ENCODE assay signal across 29 cellular contexts in genomic region chr9:136235709-136236455, GRCh38. TPM values are rescaled to one million over a fixed set of nuclear protein-coding genes. Genes with fewer than 3 reads are reported as not detected.
"Had no signal": no experiment of that assay in that cellular context is flagged by ENCODE, and none has a peak within 500 bp of the region (broad histone marks: within the 10 kb centered on the region; RNA-seq: fewer than 3 reads in every experiment).

No MANE protein-coding gene starts in this region.

- H3K27ac Mint-ChIP-seq: activated CD8-positive, alpha-beta T cell treated with anti-CD3 and anti-CD28 coated beads for 36 hours; activated naive CD8-positive, alpha-beta T cell treated with anti-CD3 and anti-CD28 coated beads, Interleukin-2, amount 10 ng/mL, durations not matched to agents 7 days and 5 days; T-helper 1 cell treated with Interleukin-12 subunit alpha and Interleukin-12 subunit beta and Interleukin-4 antibody, amounts not matched to agents 30 μg/mL and 1 μg/mL, for 36 hours had no signal

- H3K4me3 ChIP-seq: adrenal gland, MG63, SJSA1 had no signal

- H3K9me3 Mint-ChIP-seq: activated CD8-positive, alpha-beta T cell treated with anti-CD3 and anti-CD28 coated beads for 36 hours; activated naive CD8-positive, alpha-beta T cell treated with anti-CD3 and anti-CD28 coated beads, Interleukin-2, amount 10 ng/mL, durations not matched to agents 7 days and 5 days; activated T-cell treated with anti-CD3 and anti-CD28 coated beads, Interleukin-2, amount 50 U/mL, for 4 hours; T-helper 1 cell treated with Interleukin-12 subunit alpha and Interleukin-12 subunit beta and Interleukin-4 antibody, amounts not matched to agents 30 μg/mL and 1 μg/mL, for 36 hours had no signal

- H3K4me3 Mint-ChIP-seq: activated CD8-positive, alpha-beta T cell treated with anti-CD3 and anti-CD28 coated beads for 36 hours; activated naive CD8-positive, alpha-beta T cell treated with anti-CD3 and anti-CD28 coated beads, Interleukin-2, amount 10 ng/mL, durations not matched to agents 7 days and 5 days; activated T-cell treated with anti-CD3 and anti-CD28 coated beads, Interleukin-2, amount 50 U/mL, for 4 hours; T-helper 1 cell treated with Interleukin-12 subunit alpha and Interleukin-12 subunit beta and Interleukin-4 antibody, amounts not matched to agents 30 μg/mL and 1 μg/mL, for 36 hours had no signal

- H3K27me3 Mint-ChIP-seq: activated CD8-positive, alpha-beta T cell treated with anti-CD3 and anti-CD28 coated beads for 36 hours; activated naive CD8-positive, alpha-beta T cell treated with anti-CD3 and anti-CD28 coated beads, Interleukin-2, amount 10 ng/mL, durations not matched to agents 7 days and 5 days had no signal

- ATAC-seq: activated CD4-positive, CD25-positive, alpha-beta regulatory T cell treated with anti-CD3 and anti-CD28 coated beads, Interleukin-2, amount 50 U/mL, for 24 hours; activated CD8-positive, alpha-beta T cell treated with anti-CD3 and anti-CD28 coated beads for 36 hours; activated T-cell treated with anti-CD3 and anti-CD28 coated beads, Interleukin-2, amount 50 U/mL, for 4 hours; SK-N-SH treated with all-trans-retinoic acid at 6 μM for 48 hours had no signal

- DNase-seq: activated CD4-positive, alpha-beta T cell treated with anti-CD3 and anti-CD28 coated beads for 4 hours; activated CD8-positive, alpha-beta memory T cell treated with anti-CD3 and anti-CD28 coated beads, Interleukin-2, amount 50 U/mL, for 48 hours; activated CD8-positive, alpha-beta T cell treated with anti-CD3 and anti-CD28 coated beads for 36 hours; activated effector memory CD4-positive, alpha-beta T cell treated with anti-CD3 and anti-CD28 coated beads, Interleukin-2, amount 50 U/mL, for 16 hours; activated naive CD4-positive, alpha-beta T cell treated with Interleukin-2 at 50 U/mL for 16 hours; activated naive CD8-positive, alpha-beta T cell treated with anti-CD3 and anti-CD28 coated beads, Interleukin-2, amount 10 ng/mL, durations not matched to agents 7 days and 5 days; activated T-cell treated with anti-CD3 and anti-CD28 coated beads, Interleukin-2, amount 50 U/mL, for 4 hours; adrenal gland; anterior cingulate cortex; MG63; MV-4-11; NCI-H1092 treated with DMSO at 0.1 percent for 48 hours; NCI-H1417 treated with DMSO at 0.1 percent for 48 hours; NCI-H1694; NCI-H2029; NCI-H2107; NCI-H2171 treated with DMSO at 0.1 percent for 48 hours; NCI-H345; NCI-H510A; NCI-H526 treated with DMSO at 0.1 percent for 48 hours; NCI-H82; SHP77; SW 1271 had no signal

- H3K27me3 ChIP-seq: adrenal gland, MG63, SJSA1 had no signal

- H3K36me3 ChIP-seq: MG63, SJSA1 had no signal

- H3K27ac ChIP-seq: adrenal gland, KMS-11, RWPE1, SJSA1 had no signal

- H3K9me3 ChIP-seq: adrenal gland, MG63, SJSA1 had no signal

RNA-seq across cellular contexts. Expression of gene LHX3, which starts 31.0 kb away (rescaled TPM):
- total RNA-seq: activated CD8-positive, alpha-beta T cell treated with anti-CD3 and anti-CD28 coated beads for 36 hours; activated naive CD8-positive, alpha-beta T cell treated with anti-CD3 and anti-CD28 coated beads, Interleukin-2, amount 10 ng/mL, durations not matched to agents 7 days and 5 days; adrenal gland; SJSA1 had no signal
- polyA plus RNA-seq: adrenal gland had no signal
